In the genomic region with DNA sequence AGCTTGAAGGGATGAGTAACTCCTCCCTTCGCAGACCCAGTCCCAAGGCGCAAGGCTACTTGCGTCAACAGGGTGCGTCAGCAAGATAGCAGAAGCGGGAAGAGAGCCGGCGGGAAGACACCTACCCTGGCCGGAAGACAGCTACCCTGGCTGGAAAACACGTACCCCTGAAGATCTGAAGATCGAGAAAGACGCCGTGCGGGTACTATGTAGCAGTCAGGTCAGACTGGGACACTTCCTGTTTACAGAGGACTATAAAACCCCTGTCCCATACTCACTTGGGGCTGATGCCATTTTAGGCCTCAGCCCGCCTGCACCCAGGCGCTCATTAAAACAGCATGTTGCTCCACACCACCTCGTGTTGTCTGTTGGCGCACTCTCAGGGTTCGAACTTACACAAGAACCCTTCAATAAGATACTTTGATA, we compare ENCODE assay signal across 1 cellular context.
TF ChIP-seq lines count a peak whose summit lies in the region.

No MANE protein-coding gene starts in this region.

TF ChIP-seq in H1, 55 proteins besides CTCF, POLR2A, EP300 and RAD21 (continued from another document):
- TF ChIP-seq JUN (IDR thresholded peaks at IDR 0.05; ENCODE audit: low read depth, low read length) (no peak), NANOG (IDR thresholded peaks at IDR 0.05; ENCODE audit: insufficient read depth, low read depth, low read length, poor library complexity, severe bottlenecking) (no peak), EZH2 (IDR thresholded peaks at IDR 0.05; ENCODE audit: low read depth, low read length, severe bottlenecking) (no peak), KDM4A (IDR thresholded peaks at IDR 0.05; ENCODE audit: low read depth, low read length, severe bottlenecking) (no peak), GTF2F1 (IDR thresholded peaks at IDR 0.05; ENCODE audit: borderline replicate concordance, low read depth, low read length) (no peak), YY1 (IDR thresholded peaks at IDR 0.05; ENCODE audit: low read depth, low read length) (no peak), JUND (IDR thresholded peaks at IDR 0.05; ENCODE audit: low read length) (no peak), HDAC2 (IDR thresholded peaks at IDR 0.05; ENCODE audit: borderline replicate concordance in 1 of 2, low read depth in 2 of 2, low read length in 2 of 2) (no peak), POU5F1 (IDR thresholded peaks at IDR 0.05; ENCODE audit: low read depth, low read length) (no peak), SP1 (IDR thresholded peaks at IDR 0.05; ENCODE audit: low read depth, low read length) (no peak), MAFK (IDR thresholded peaks at IDR 0.05; ENCODE audit: low read depth, low read length) (no peak), TCF12 (IDR thresholded peaks at IDR 0.05; ENCODE audit: low read depth, low read length) (no peak), CHD2 (IDR thresholded peaks at IDR 0.05; ENCODE audit: low read length) (no peak), BCL11A (IDR thresholded peaks at IDR 0.05; ENCODE audit: low read depth in 2 of 2, low read length in 2 of 2) (no peak)
